ENCODE assay signal across 27 cellular contexts in the genomic region with DNA sequence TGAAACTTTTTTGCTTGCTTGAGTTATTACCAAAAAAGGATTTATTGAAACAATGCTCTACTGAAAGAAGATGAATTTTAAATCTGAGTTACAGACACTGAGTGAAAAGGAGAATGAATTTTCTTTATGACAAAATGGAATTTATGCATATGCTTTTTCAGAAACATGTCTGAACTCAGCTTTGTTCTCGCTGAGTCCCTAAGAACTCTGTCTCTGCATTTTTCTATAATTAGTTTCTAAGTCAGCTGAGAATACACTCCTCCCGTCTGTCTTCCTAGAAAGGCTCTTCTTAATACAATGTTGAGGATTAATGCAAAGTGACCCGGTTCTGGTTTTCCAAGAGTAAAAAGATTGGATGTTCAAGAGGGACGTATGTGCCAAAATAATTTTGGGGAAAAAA.
DNase-seq lines count a peak whose midpoint lies in the region; ATAC-seq, FAIRE-seq and TF ChIP-seq lines count a peak whose summit lies in the region.
"Had no signal": no experiment of that assay in that cellular context is flagged by ENCODE, and none has a peak within 500 bp of the region (broad histone marks: within the 10 kb centered on the region; RNA-seq: fewer than 3 reads in every experiment).

No MANE protein-coding gene starts in this region.

- H3K4me3 Mint-ChIP-seq in Calu3 (ENCODE audit: low read depth, unreplicated experiment) = no peak overlapping the region
- H3K4me3 Mint-ChIP-seq: CD14-positive monocyte; CD4-positive, alpha-beta memory T cell; CD4-positive, CD25-positive, alpha-beta regulatory T cell; CD8-positive, alpha-beta memory T cell had no signal

- no peaks in the 10 kb centered on the region for H3K36me3 Mint-ChIP-seq in Calu3 (ENCODE audit: insufficient read depth, unreplicated experiment)
- H3K36me3 Mint-ChIP-seq: CD14-positive monocyte; CD4-positive, alpha-beta memory T cell; CD4-positive, CD25-positive, alpha-beta regulatory T cell; CD8-positive, alpha-beta memory T cell had no signal

- no peaks in the 10 kb centered on the region for H3F3A ChIP-seq in smooth muscle cell (ENCODE audit: low read depth)

- H3K27me3 ChIP-seq in bronchial epithelial cell (ENCODE audit: control insufficient read depth, insufficient read depth, low read length) = no peaks in the 10 kb centered on the region
- H3K27me3 ChIP-seq in foreskin keratinocyte = no peaks in the 10 kb centered on the region
- H3K27me3 ChIP-seq in smooth muscle cell (ENCODE audit: low read depth) = no peaks in the 10 kb centered on the region
- H3K27me3 ChIP-seq: BE2C, BLaER1 had no signal

- BruUV-seq in Calu3 (replicated peaks; lab: Mats Ljungman, UMichigan) = no TSS peak

- H3K4me2 ChIP-seq in smooth muscle cell = no peak overlapping the region
- H3K4me2 ChIP-seq: BLaER1 had no signal

- peak overlapping the region; percentile 67 for H2AFZ ChIP-seq in smooth muscle cell (ENCODE audit: low read depth)

- FAIRE-seq in bronchial epithelial cell (lab: Jason Lieb, UNC) = no peak
- FAIRE-seq: A204.1, GM12878, GM12892, GM18507 had no signal

- H3K9me3 Mint-ChIP-seq in Calu3 (ENCODE audit: low read depth, unreplicated experiment) = no peaks in the 10 kb centered on the region
- H3K9me3 Mint-ChIP-seq: CD4-positive, alpha-beta memory T cell had no signal

- TF ChIP-seq CTCF in bronchial epithelial cell (IDR thresholded peaks at IDR 0.05; ENCODE audit: insufficient read depth, low read length, severe bottlenecking) = no peak
- no peak for TF ChIP-seq CTCF in foreskin keratinocyte (conservative IDR thresholded peaks at IDR 0.05)
- TF ChIP-seq CTCF in smooth muscle cell (IDR thresholded peaks at IDR 0.05; ENCODE audit: borderline replicate concordance, insufficient read depth, poor library complexity, severe bottlenecking) = no peak
- no peak for TF ChIP-seq CTCF in Calu3 (IDR thresholded peaks at IDR 0.05; ENCODE audit: unreplicated experiment)

- H3K9ac ChIP-seq in smooth muscle cell (ENCODE audit: low read depth) = no peak overlapping the region
- H3K9ac ChIP-seq: BLaER1 had no signal

- H3K4me1 ChIP-seq in foreskin keratinocyte (no peaks in the 10 kb centered on the region), smooth muscle cell (ENCODE audit: low read depth) (no peaks in the 10 kb centered on the region)
- H3K4me1 ChIP-seq: BLaER1, Caco-2 had no signal

- no peaks in the 10 kb centered on the region for H3K4me1 Mint-ChIP-seq in Calu3 (ENCODE audit: low read depth, unreplicated experiment)
- H3K4me1 Mint-ChIP-seq: CD14-positive monocyte; CD4-positive, alpha-beta memory T cell; CD4-positive, CD25-positive, alpha-beta regulatory T cell; CD8-positive, alpha-beta memory T cell had no signal

- H3K36me3 ChIP-seq in bronchial epithelial cell (ENCODE audit: control insufficient read depth, insufficient read depth, low read length) (no peaks in the 10 kb centered on the region), smooth muscle cell (ENCODE audit: low read depth) (no peaks in the 10 kb centered on the region)
- H3K36me3 ChIP-seq: BE2C, BLaER1 had no signal

- CTCF ChIA-PET in Calu3 (lab: Charles Lee) = no interaction called here

- peaks cover 21% of the 10 kb centered on the region for H3K27me3 Mint-ChIP-seq in Calu3 (ENCODE audit: unreplicated experiment)
- H3K27me3 Mint-ChIP-seq: CD4-positive, alpha-beta memory T cell; CD4-positive, CD25-positive, alpha-beta regulatory T cell; CD8-positive, alpha-beta memory T cell had no signal

- no peak overlapping the region for H3K27ac ChIP-seq in foreskin keratinocyte
- no peak overlapping the region for H3K27ac ChIP-seq in smooth muscle cell (ENCODE audit: low read depth)
- H3K27ac ChIP-seq: BLaER1 had no signal

- no peak overlapping the region for H3K27ac Mint-ChIP-seq in Calu3 (ENCODE audit: unreplicated experiment)
- H3K27ac Mint-ChIP-seq: CD14-positive monocyte; CD4-positive, alpha-beta memory T cell; CD4-positive, CD25-positive, alpha-beta regulatory T cell; CD8-positive, alpha-beta memory T cell had no signal

- intact Hi-C loops in Calu3 (cut with micrococcal nuclease; ENCODE audit: unreplicated experiment) = no loop called here

- DNase-seq in bronchial epithelial cell (ENCODE audit: low read depth) (peak; percentile 8), foreskin keratinocyte (peak; percentile 24 to 60), smooth muscle cell (lab: John Stamatoyannopoulos, UW; ENCODE audit: unreplicated experiment) (no peak), HUDEP-2 (lab: John Stamatoyannopoulos, UW; ENCODE audit: unreplicated experiment in 76 of 76) (no peak), Calu3 (no peak)
- DNase-seq: 8988T; ACHN; BE2C; C1 segment of cervical spinal cord; Caco-2; CD4-positive, alpha-beta memory T cell; CD4-positive, CD25-positive, alpha-beta regulatory T cell; CD8-positive, alpha-beta memory T cell; DMS 273 treated with DMSO at 0.1 percent for 48 hours; DMS153; DMS53; DMS79; DND-41; EL; GDM1 had no signal

- ATAC-seq in foreskin keratinocyte (peak; percentile 58), GM19467 (IDR thresholded peaks at IDR 0.05; ENCODE audit: unreplicated experiment) (no peak)
- ATAC-seq: GM12878 had no signal

- H3K79me2 ChIP-seq in smooth muscle cell (ENCODE audit: low read depth) = no peaks in the 10 kb centered on the region

- 73% methylated on average over 4 of the region's 4 CpGs for WGBS in smooth muscle cell (ENCODE audit: low lambda C conversion rate)

- no peaks in the 10 kb centered on the region for H4K20me1 ChIP-seq in smooth muscle cell (ENCODE audit: low read depth)
- H4K20me1 ChIP-seq: BLaER1 had no signal

- H3K9me3 ChIP-seq in smooth muscle cell (replicated peaks; ENCODE audit: low read depth) = no peaks in the 10 kb centered on the region
- H3K9me3 ChIP-seq: BE2C, BLaER1, Caco-2 had no signal

- H3K4me3 ChIP-seq in bronchial epithelial cell (ENCODE audit: low read depth, low read length) (no peak overlapping the region), smooth muscle cell (no peak overlapping the region)
- H3K4me3 ChIP-seq: BLaER1, GM12878 had no signal

Comparison
In these comparisons a context has a peak if more than half of its experiments do, and no peak if none do; other contexts are left out.
1. DNase-seq: peak in bronchial epithelial cell (single experiment) and foreskin keratinocyte (2 of 2); none in smooth muscle cell (single experiment), HUDEP-2 (0 of 76) and Calu3 (single experiment).